Comparison of ENCODE assay signal across 8 cellular contexts in genomic region chr11:47523491-47524199, GRCh38. TPM values are rescaled to one million over a fixed set of nuclear protein-coding genes. Genes with fewer than 3 reads are reported as not detected.
DNase-seq lines count a peak whose midpoint lies in the region; ATAC-seq, FAIRE-seq and TF ChIP-seq lines count a peak whose summit lies in the region.

No MANE protein-coding gene starts in this region.

- H3K4me1 ChIP-seq in OCI-LY3 (ENCODE audit: low read length) (peaks cover 58% of the 10 kb centered on the region), astrocyte (ENCODE audit: insufficient read depth, low read length) (peaks cover 24% of the 10 kb centered on the region), right atrium auricular region (peaks cover 0 to 66% of the 10 kb centered on the region in 2 donors)

- ATAC-seq in GM21786 (IDR thresholded peaks at IDR 0.05; ENCODE audit: unreplicated experiment) (peak; percentile 58), sciatic nerve (peak; percentile 91), GM21360 (IDR thresholded peaks at IDR 0.05; ENCODE audit: unreplicated experiment) (no peak), GM19328 (IDR thresholded peaks at IDR 0.05; ENCODE audit: unreplicated experiment) (no peak)

- TF ChIP-seq CTCF in OCI-LY3 (IDR thresholded peaks at IDR 0.05; ENCODE audit: low read depth, low read length) (no peak), astrocyte (IDR thresholded peaks at IDR 0.05; ENCODE audit: insufficient read depth, low read depth, low read length) (no peak), right atrium auricular region (IDR thresholded peaks at IDR 0.05) (no peak)

- H2AFZ ChIP-seq in OCI-LY3 (ENCODE audit: low read depth, low read length) (no peak overlapping the region), astrocyte (ENCODE audit: low read depth, low read length) (no peak overlapping the region)

- H3K9me3 Mint-ChIP-seq in astrocyte (ENCODE audit: unreplicated experiment), result no peaks in the 10 kb centered on the region

- H3K4me2 ChIP-seq in OCI-LY3 (ENCODE audit: low read length) (peak overlapping the region; percentile 95), astrocyte (ENCODE audit: low read length) (peak overlapping the region; percentile 78)

- H3K4me3 ChIP-seq in OCI-LY3 (ENCODE audit: low read length), result peak overlapping the region; percentile 75
- H3K4me3 ChIP-seq in astrocyte (ENCODE audit: insufficient read depth, low read depth, low read length), result peak overlapping the region; percentile 18
- no peak overlapping the region for H3K4me3 ChIP-seq in right atrium auricular region

- H3K9me3 ChIP-seq in OCI-LY3 (ENCODE audit: insufficient read depth, low read length) (no peaks in the 10 kb centered on the region), astrocyte (ENCODE audit: insufficient read depth, low read depth, low read length) (no peaks in the 10 kb centered on the region), right atrium auricular region (no peaks in the 10 kb centered on the region)

- H3K79me2 ChIP-seq in OCI-LY3 (ENCODE audit: low read length) (peaks cover 100% of the 10 kb centered on the region), astrocyte (ENCODE audit: insufficient read depth, low read length) (peaks cover 100% of the 10 kb centered on the region)

- H3K4me1 Mint-ChIP-seq in astrocyte (ENCODE audit: low read depth, unreplicated experiment), result peaks cover 44% of the 10 kb centered on the region

- FAIRE-seq in astrocyte (lab: Jason Lieb, UNC), result peak; percentile 32

- H3K36me3 ChIP-seq in OCI-LY3 (replicated peaks; ENCODE audit: low read depth, low read length) (no peaks in the 10 kb centered on the region), astrocyte (ENCODE audit: insufficient read depth, low read length) (no peaks in the 10 kb centered on the region), right atrium auricular region (no peaks in the 10 kb centered on the region)

- H3K27me3 Mint-ChIP-seq in astrocyte (ENCODE audit: low read depth, unreplicated experiment), result no peaks in the 10 kb centered on the region

- peaks cover 3% of the 10 kb centered on the region for H3K36me3 Mint-ChIP-seq in astrocyte (ENCODE audit: low read depth, unreplicated experiment)

- intact Hi-C loops in sciatic nerve (cut with DNase I), result no loop called here

- DNase-seq in CD1c-positive myeloid dendritic cell (ENCODE audit: extremely low spot score), result peak; percentile 68
- peak; percentile 75 for DNase-seq in astrocyte (ENCODE audit: low read depth)
- DNase-seq in right atrium auricular region (ENCODE audit: low spot score), result peak; percentile 59
- DNase-seq in sciatic nerve (ENCODE audit: low spot score), result no peak

- H3K27me3 ChIP-seq in OCI-LY3 (ENCODE audit: low read depth, low read length) (no peaks in the 10 kb centered on the region), astrocyte (ENCODE audit: insufficient read depth, low read length) (no peaks in the 10 kb centered on the region), right atrium auricular region (no peaks in the 10 kb centered on the region)

- peak overlapping the region; percentile 94 for H3K27ac Mint-ChIP-seq in astrocyte (ENCODE audit: unreplicated experiment)

- peak overlapping the region; percentile 72 for H3K9ac ChIP-seq in OCI-LY3 (ENCODE audit: low read length)
- peak overlapping the region; percentile 78 for H3K9ac ChIP-seq in astrocyte (ENCODE audit: low read length)

- H3K27ac ChIP-seq in OCI-LY3 (ENCODE audit: low read length), result peak overlapping the region; percentile 89
- peak overlapping the region; percentile 88 for H3K27ac ChIP-seq in astrocyte (ENCODE audit: low read depth, low read length)
- H3K27ac ChIP-seq in right atrium auricular region, result peak overlapping the region; percentile 70 to 72

- H4K20me1 ChIP-seq in OCI-LY3 (ENCODE audit: insufficient read depth, low read length) (peaks cover 48% of the 10 kb centered on the region), astrocyte (ENCODE audit: insufficient read depth, low read length) (peaks cover 85% of the 10 kb centered on the region)

- peak overlapping the region; percentile 68 for H3K4me3 Mint-ChIP-seq in astrocyte (ENCODE audit: unreplicated experiment)

RNA-seq across cellular contexts. Expression of gene CELF1, which starts 29.3 kb away (rescaled TPM):
- total RNA-seq in astrocyte (92.8 and 101 TPM in 2 replicates), right atrium auricular region (10 to 100 TPM; 57.1 to 65.9 TPM), sciatic nerve (113 TPM)

RNA-seq across cellular contexts. Expression of gene PTPMT1, which starts 41.8 kb away (rescaled TPM):
- total RNA-seq in astrocyte, result 32.4 and 33.9 TPM in 2 replicates
- total RNA-seq in right atrium auricular region, result 10 to 100 TPM; 26.9 to 50.1 TPM
- 31.3 TPM for total RNA-seq in sciatic nerve

RNA-seq across cellular contexts. Expression of gene KBTBD4, which starts 55.1 kb away (rescaled TPM):
- total RNA-seq in astrocyte, result 11.9 and 12.5 TPM in 2 replicates
- 10 to 100 TPM; 11.7 to 21.7 TPM for total RNA-seq in right atrium auricular region
- 12.5 TPM for total RNA-seq in sciatic nerve

RNA-seq across cellular contexts. Expression of gene NDUFS3, which starts 55.2 kb away (rescaled TPM):
- total RNA-seq in astrocyte (80.7 and 88.7 TPM in 2 replicates), right atrium auricular region (100 to 1,000 TPM in 1 of 2 donors, 10 to 100 TPM in 1; 93.4 to 125 TPM), sciatic nerve (46.0 TPM)

Comparison
In these comparisons a context has a peak if more than half of its experiments do, and no peak if none do; other contexts are left out.
1. ATAC-seq: peak in GM21786 (single experiment) and sciatic nerve (single experiment); none in GM21360 (single experiment) and GM19328 (single experiment).
2. H3K4me3 ChIP-seq: peak in OCI-LY3 (single experiment) and astrocyte (single experiment); none in right atrium auricular region (0 of 2).
3. Peak in every context shown above with its lines, with median percentiles within 50 percentile points of each other: H3K27ac ChIP-seq.